In the genomic region with DNA sequence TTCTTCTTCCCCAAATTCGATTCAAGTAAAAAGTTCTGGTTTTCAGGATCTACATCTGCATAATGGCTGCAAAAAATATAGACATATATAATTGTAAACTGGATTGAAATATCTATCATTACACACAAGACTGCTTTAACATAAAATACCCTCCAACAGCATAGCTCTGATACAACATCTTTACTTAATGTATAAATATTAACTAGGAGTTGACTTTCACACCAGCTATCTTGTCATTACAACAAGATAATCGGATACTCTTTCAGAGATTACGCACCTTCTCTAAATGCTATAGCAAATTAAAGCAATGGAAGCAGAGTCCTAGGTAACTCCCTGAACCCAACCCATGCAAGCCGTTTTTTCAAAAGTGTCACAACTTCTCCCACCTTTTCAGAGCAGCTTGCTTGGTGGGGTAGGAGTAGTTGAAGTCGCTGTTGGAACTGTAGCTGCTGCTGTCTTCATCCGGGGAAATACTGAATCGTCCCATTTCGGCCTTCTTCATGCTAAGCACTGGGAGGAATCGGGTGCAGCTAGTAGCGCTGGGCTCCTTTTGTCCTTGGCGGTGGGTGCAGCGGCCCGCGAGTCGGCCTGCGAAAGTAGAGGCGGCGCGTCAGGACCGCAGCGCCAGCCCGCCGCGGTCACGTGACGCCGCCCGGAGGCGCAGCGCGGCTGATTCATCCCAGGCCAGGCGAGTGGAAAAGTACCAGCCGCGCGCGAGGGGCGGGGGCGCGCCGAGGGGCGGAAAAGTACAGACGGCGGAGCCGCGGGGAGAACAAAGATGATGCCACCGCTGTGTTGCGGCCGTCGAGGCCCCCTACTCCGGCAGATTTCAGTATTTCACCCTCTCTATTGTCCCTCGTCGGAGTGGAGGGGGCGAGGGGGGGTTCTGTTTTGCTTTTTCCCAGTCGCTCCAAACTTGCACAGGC, we compare ENCODE assay signal across 8 cellular contexts. TPM values are rescaled to one million over a fixed set of nuclear protein-coding genes. Genes with fewer than 3 reads are reported as not detected.
DNase-seq lines count a peak whose midpoint lies in the region; ATAC-seq and TF ChIP-seq lines count a peak whose summit lies in the region.

No MANE protein-coding gene starts in this region.

- H3K4me1 ChIP-seq in PC-3 (ENCODE audit: insufficient read depth, low read length), result peaks cover 55% of the 10 kb centered on the region

- H3F3A ChIP-seq in PC-3 (ENCODE audit: low read length, unreplicated experiment), result peaks cover 32% of the 10 kb centered on the region

- DNase-seq in DMS153 (lab: John Stamatoyannopoulos, UW) (peak; percentile 65), HuH-7 (ENCODE audit: low spot score) (peak; percentile 88), PC-3 (peak; percentile 91), myocyte (ENCODE audit: low read depth) (peak; percentile 93)
- DNase-seq in activated T-cell treated with anti-CD3 and anti-CD28 coated beads, Interleukin-2, amount 50 U/mL, for 4 hours, result peak; percentile 92
- peak; percentile 84 to 89 for DNase-seq in stimulated activated CD8-positive, alpha-beta memory T cell treated with anti-CD3 and anti-CD28 coated beads, Interleukin-7, amount 100 ng/mL, for 48 hours (ENCODE audit: extremely low read depth in 1 of 2, low read depth in 1 of 2)

- H3K79me2 ChIP-seq in PC-3 (ENCODE audit: low read length), result peaks cover 77% of the 10 kb centered on the region

- intact Hi-C loops in PC-3 (cut with micrococcal nuclease), result loop anchor here (5.0 kb wide), 1 partner anchor 104 kb away; the partner anchor contains the start of gene SLC38A1

- H3K27me3 Mint-ChIP-seq in activated T-cell treated with anti-CD3 and anti-CD28 coated beads, Interleukin-2, amount 50 U/mL, for 4 hours (ENCODE audit: low read depth), result no peaks in the 10 kb centered on the region

- POLR2A ChIA-PET in PC-3 (lab: Charles Lee; ENCODE audit: unreplicated experiment), result interaction anchor here (0.9 kb wide), 1 partner anchor 186 kb away, joined by 5 read pairs; no protein-coding TSS in a partner anchor

- H3K9ac ChIP-seq in PC-3 (ENCODE audit: low read length), result peak overlapping the region; percentile 93

- peaks cover 39% of the 10 kb centered on the region for H3K36me3 Mint-ChIP-seq in activated T-cell treated with anti-CD3 and anti-CD28 coated beads, Interleukin-2, amount 50 U/mL, for 4 hours (ENCODE audit: insufficient read depth)

- no peaks in the 10 kb centered on the region for H3K9me3 Mint-ChIP-seq in activated T-cell treated with anti-CD3 and anti-CD28 coated beads, Interleukin-2, amount 50 U/mL, for 4 hours

- peaks cover 61% of the 10 kb centered on the region for H4K20me1 ChIP-seq in PC-3 (ENCODE audit: low read length)

- no peak overlapping the region for H2AFZ ChIP-seq in PC-3 (ENCODE audit: low read length)

- H3K36me3 ChIP-seq in PC-3 (ENCODE audit: low read depth, low read length), result peaks cover 51% of the 10 kb centered on the region

- H3K4me1 Mint-ChIP-seq in activated T-cell treated with anti-CD3 and anti-CD28 coated beads, Interleukin-2, amount 50 U/mL, for 4 hours (ENCODE audit: low read depth), result peaks cover 52% of the 10 kb centered on the region

- peak overlapping the region; percentile 99 for H3K4me3 Mint-ChIP-seq in activated T-cell treated with anti-CD3 and anti-CD28 coated beads, Interleukin-2, amount 50 U/mL, for 4 hours

- H3K27me3 ChIP-seq in PC-3 (ENCODE audit: low read length), result no peaks in the 10 kb centered on the region

- peak overlapping the region; percentile 92 for H3K4me2 ChIP-seq in PC-3 (ENCODE audit: low read length)

- CTCF ChIA-PET in PC-3 (lab: Charles Lee), result no interaction called here

- H3K4me3 ChIP-seq in PC-3 (ENCODE audit: low read length), result peak overlapping the region; percentile 83

- H3K27ac ChIP-seq in PC-3 (ENCODE audit: low read length), result peak overlapping the region; percentile 80

- H3K9me3 ChIP-seq in PC-3 (ENCODE audit: low read length), result no peaks in the 10 kb centered on the region

- ATAC-seq in GM21526 (IDR thresholded peaks at IDR 0.05; ENCODE audit: low FRiP score, unreplicated experiment), result peak; percentile 47
- ATAC-seq in PC-3, result peak; percentile 16
- peak; percentile 59 for ATAC-seq in activated T-cell treated with anti-CD3 and anti-CD28 coated beads, Interleukin-2, amount 50 U/mL, for 4 hours
- peak; percentile 63 for ATAC-seq in esophagus mucosa

- no TSS peak for BruUV-seq in PC-3 (replicated peaks; lab: Mats Ljungman, UMichigan)

- TF ChIP-seq CTCF in PC-3 (conservative IDR thresholded peaks at IDR 0.05; ENCODE audit: low read depth, low read length), result no peak

- no peaks in the 10 kb centered on the region for H3K9me2 ChIP-seq in PC-3 (replicated peaks; ENCODE audit: low read length)

RNA-seq across cellular contexts. Expression of gene SLC38A2, which starts 1.5 kb away (rescaled TPM):
- total RNA-seq in PC-3 (2014; rRNA removed) (214 and 232 TPM in 2 replicates), esophagus mucosa (245 TPM), myocyte (399 and 480 TPM in 2 replicates)
- total RNA-seq in activated T-cell treated with anti-CD3 and anti-CD28 coated beads, Interleukin-2, amount 50 U/mL, for 4 hours, result 100 to 1,000 TPM; 164 to 214 (median 175) TPM
- polyA plus RNA-seq in myocyte (2012), result 95.5 TPM

Comparison
In these comparisons a context has a peak if more than half of its experiments do, and no peak if none do; other contexts are left out.
1. Peak in every context shown above with its lines: DNase-seq, ATAC-seq, H3K4me3 ChIP-seq and H3K27ac ChIP-seq.